ENCODE assay signal across 15 cellular contexts in the genomic region with DNA sequence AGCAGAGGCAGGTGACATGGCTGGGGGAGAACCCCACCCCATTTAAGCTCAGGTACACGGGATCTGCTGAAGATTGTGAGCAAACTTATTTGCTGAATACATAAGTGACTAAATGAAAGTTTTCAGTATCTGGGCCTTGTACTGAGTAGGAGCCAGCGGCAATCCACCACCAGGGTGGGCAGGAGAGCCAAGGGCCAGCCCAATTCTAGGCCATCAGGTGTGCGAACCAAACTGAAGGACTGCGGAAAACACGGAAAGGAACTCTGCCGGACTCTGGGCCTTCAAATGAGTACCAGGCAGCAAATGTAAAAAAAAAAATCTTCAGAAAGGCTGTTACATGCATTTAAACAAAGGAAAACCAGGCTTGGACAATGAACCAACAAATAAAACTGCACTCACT. TPM values are rescaled to one million over a fixed set of nuclear protein-coding genes. Genes with fewer than 3 reads are reported as not detected.
A peak's percentile ranks its signal among the peaks of the same experiment; 100 is the strongest.
DNase-seq lines count a peak whose midpoint lies in the region; ATAC-seq and TF ChIP-seq lines count a peak whose summit lies in the region.
"Had no signal": no experiment of that assay in that cellular context is flagged by ENCODE, and none has a peak within 500 bp of the region (broad histone marks: within the 10 kb centered on the region; RNA-seq: fewer than 3 reads in every experiment).

No MANE protein-coding gene starts in this region.

- H3K27me3 ChIP-seq in PC-3 (ENCODE audit: low read length) = no peaks in the 10 kb centered on the region
- no peaks in the 10 kb centered on the region for H3K27me3 ChIP-seq in endodermal cell (ENCODE audit: control insufficient read depth, insufficient read depth, low read length, poor library complexity, severe bottlenecking)
- no peaks in the 10 kb centered on the region for H3K27me3 ChIP-seq in GM23248 (replicated peaks; ENCODE audit: insufficient read depth)
- H3K27me3 ChIP-seq: BLaER1 had no signal

- ATAC-seq in PC-3 (no peak), GM21737 (IDR thresholded peaks at IDR 0.05; ENCODE audit: unreplicated experiment) (no peak)
- ATAC-seq: activated CD8-positive, alpha-beta T cell treated with anti-CD3 and anti-CD28 coated beads for 36 hours had no signal

- H3K27me3 Mint-ChIP-seq in endodermal cell (ENCODE audit: insufficient read depth) (no peaks in the 10 kb centered on the region), progenitor cell of endocrine pancreas (no peaks in the 10 kb centered on the region)
- H3K27me3 Mint-ChIP-seq in activated CD4-positive, alpha-beta T cell treated with anti-CD3 and anti-CD28 coated beads, Interleukin-2, amount 10 ng/mL, durations not matched to agents 7 days and 5 days = no peaks in the 10 kb centered on the region
- H3K27me3 Mint-ChIP-seq: activated CD8-positive, alpha-beta T cell treated with anti-CD3 and anti-CD28 coated beads for 36 hours had no signal

- intact Hi-C loops in PC-3 (cut with micrococcal nuclease) = loop anchor here (2.0 kb wide), 1 partner anchor 19 kb away; the partner anchor contains the start of gene ARHGAP17

- in situ Hi-C loops in GM23248 (cut with MboI) = no loop called here

- DNase-seq in GM10248 (ENCODE audit: extremely low spot score) (no peak), PC-3 (no peak), endodermal cell (peak; percentile 61), progenitor cell of endocrine pancreas (ENCODE audit: low spot score, unreplicated experiment) (no peak), GM23248 (no peak), epidermal melanocyte (ENCODE audit: insufficient read length, low spot score) (no peak)
- no peak for DNase-seq in activated CD4-positive, alpha-beta T cell treated with anti-CD3 and anti-CD28 coated beads, Interleukin-2, amount 10 ng/mL, durations not matched to agents 7 days and 5 days
- DNase-seq: activated CD8-positive, alpha-beta T cell treated with anti-CD3 and anti-CD28 coated beads for 36 hours; DMS 273 treated with DMSO at 0.1 percent for 48 hours; erythroblast; hippocampal formation; NCI-H446 treated with DMSO at 0.1 percent for 48 hours had no signal

- H3K9me3 ChIP-seq in PC-3 (ENCODE audit: low read length) (no peaks in the 10 kb centered on the region), endodermal cell (ENCODE audit: control insufficient read depth, low read length) (no peaks in the 10 kb centered on the region), GM23248 (ENCODE audit: low read depth) (no peaks in the 10 kb centered on the region)

- no peak overlapping the region for H2AFZ ChIP-seq in PC-3 (ENCODE audit: low read length)
- H2AFZ ChIP-seq in GM23248 = no peak overlapping the region

- H3K4me1 Mint-ChIP-seq in endodermal cell (peaks cover 24% of the 10 kb centered on the region), progenitor cell of endocrine pancreas (ENCODE audit: low read depth) (peaks cover 24% of the 10 kb centered on the region)
- H3K4me1 Mint-ChIP-seq in activated CD4-positive, alpha-beta T cell treated with anti-CD3 and anti-CD28 coated beads, Interleukin-2, amount 10 ng/mL, durations not matched to agents 7 days and 5 days = peaks cover 9% of the 10 kb centered on the region

- peaks cover 33% of the 10 kb centered on the region for H3K4me1 ChIP-seq in PC-3 (ENCODE audit: insufficient read depth, low read length)
- H3K4me1 ChIP-seq in endodermal cell (ENCODE audit: control insufficient read depth, insufficient read depth, low read length) = no peaks in the 10 kb centered on the region
- H3K4me1 ChIP-seq in GM23248 (ENCODE audit: insufficient read depth) = peaks cover 43% of the 10 kb centered on the region

- H3K36me3 ChIP-seq in PC-3 (ENCODE audit: low read depth, low read length) (no peaks in the 10 kb centered on the region), endodermal cell (ENCODE audit: control insufficient read depth, insufficient read depth, low read length) (no peaks in the 10 kb centered on the region), GM23248 (ENCODE audit: low read depth) (no peaks in the 10 kb centered on the region)

- WGBS in endodermal cell (ENCODE audit: insufficient coverage in 1 of 2, insufficient read length in 1 of 2), 2 experiments = 92 to 96% methylated on average over 6 of the region's 6 CpGs
- WGBS in GM23248 (ENCODE audit: low coverage in 1 of 2, low lambda C conversion rate in 2 of 2, missing lambda C conversion rate in 2 of 2), 2 experiments = 98 to 99% methylated on average over 6 of the region's 6 CpGs

- no peak overlapping the region for H3K4me3 Mint-ChIP-seq in endodermal cell
- H3K4me3 Mint-ChIP-seq in progenitor cell of endocrine pancreas (ENCODE audit: low read depth) = no peak overlapping the region
- H3K4me3 Mint-ChIP-seq in activated CD4-positive, alpha-beta T cell treated with anti-CD3 and anti-CD28 coated beads, Interleukin-2, amount 10 ng/mL, durations not matched to agents 7 days and 5 days = no peak overlapping the region
- H3K4me3 Mint-ChIP-seq: activated CD8-positive, alpha-beta T cell treated with anti-CD3 and anti-CD28 coated beads for 36 hours had no signal

- H3K9me3 Mint-ChIP-seq in endodermal cell = no peaks in the 10 kb centered on the region
- H3K9me3 Mint-ChIP-seq in progenitor cell of endocrine pancreas (ENCODE audit: low read depth) = no peaks in the 10 kb centered on the region
- H3K9me3 Mint-ChIP-seq in activated CD4-positive, alpha-beta T cell treated with anti-CD3 and anti-CD28 coated beads, Interleukin-2, amount 10 ng/mL, durations not matched to agents 7 days and 5 days = no peaks in the 10 kb centered on the region
- H3K9me3 Mint-ChIP-seq: activated CD8-positive, alpha-beta T cell treated with anti-CD3 and anti-CD28 coated beads for 36 hours; activated T-helper 2 cell treated with anti-CD3 and anti-CD28 coated beads, Interferon-gamma antibody, Interleukin-2, Interleukin-4, amounts not matched to agents 10 μg/mL and 5 μg/mL and 100 μg/mL, durations not matched to agents 14 hours and 24 hours and 36 hours had no signal

- peak; percentile 4 for TF ChIP-seq CTCF in GM10248 (IDR thresholded peaks at IDR 0.05; ENCODE audit: control extremely low read depth, extremely low read depth, low read depth, missing control alignments)
- peak; percentile 39; the same call in 1 of the 2 replicates for TF ChIP-seq CTCF in PC-3 (conservative IDR thresholded peaks at IDR 0.05; ENCODE audit: low read depth, low read length)
- TF ChIP-seq CTCF in endodermal cell (conservative IDR thresholded peaks at IDR 0.05) = peak; percentile 70
- TF ChIP-seq CTCF in progenitor cell of endocrine pancreas (IDR thresholded peaks at IDR 0.05; ENCODE audit: unreplicated experiment) = peak; percentile 17

- H3K9ac ChIP-seq in PC-3 (ENCODE audit: low read length) (no peak overlapping the region), endodermal cell (ENCODE audit: extremely low read depth, low read length, poor library complexity, severe bottlenecking) (no peak overlapping the region), GM23248 (no peak overlapping the region)
- H3K9ac ChIP-seq: BLaER1 had no signal

- no TSS peak for BruUV-seq in PC-3 (replicated peaks; lab: Mats Ljungman, UMichigan)

- peak overlapping the region; percentile 72 for H3K27ac Mint-ChIP-seq in endodermal cell
- H3K27ac Mint-ChIP-seq in progenitor cell of endocrine pancreas = no peak overlapping the region
- no peak overlapping the region for H3K27ac Mint-ChIP-seq in activated CD4-positive, alpha-beta T cell treated with anti-CD3 and anti-CD28 coated beads, Interleukin-2, amount 10 ng/mL, durations not matched to agents 7 days and 5 days
- H3K27ac Mint-ChIP-seq: activated CD8-positive, alpha-beta T cell treated with anti-CD3 and anti-CD28 coated beads for 36 hours; activated T-helper 2 cell treated with anti-CD3 and anti-CD28 coated beads, Interferon-gamma antibody, Interleukin-2, Interleukin-4, amounts not matched to agents 10 μg/mL and 5 μg/mL and 100 μg/mL, durations not matched to agents 14 hours and 24 hours and 36 hours had no signal

- H3K79me2 ChIP-seq in PC-3 (ENCODE audit: low read length) (peaks cover 90% of the 10 kb centered on the region), GM23248 (ENCODE audit: insufficient read depth) (peaks cover 97% of the 10 kb centered on the region)

- H3K4me3 ChIP-seq in PC-3 (ENCODE audit: low read length) = no peak overlapping the region
- no peak overlapping the region for H3K4me3 ChIP-seq in endodermal cell (ENCODE audit: low read length)
- H3K4me3 ChIP-seq in GM23248 = no peak overlapping the region
- H3K4me3 ChIP-seq: BLaER1 had no signal

- H3K4me2 ChIP-seq in PC-3 (ENCODE audit: low read length) (no peak overlapping the region), GM23248 (ENCODE audit: unreplicated experiment) (no peak overlapping the region)
- H3K4me2 ChIP-seq: BLaER1 had no signal

- H3K27ac ChIP-seq in PC-3 (ENCODE audit: low read length) = peak overlapping the region; percentile 97; the same call in 1 of the 2 replicates
- H3K27ac ChIP-seq in endodermal cell (ENCODE audit: low read depth, low read length) = no peak overlapping the region
- H3K27ac ChIP-seq in GM23248 = no peak overlapping the region
- H3K27ac ChIP-seq: BLaER1 had no signal

- H3F3A ChIP-seq in PC-3 (ENCODE audit: low read length, unreplicated experiment) (peaks cover 3% of the 10 kb centered on the region), GM23248 (ENCODE audit: insufficient read depth) (peaks cover 27% of the 10 kb centered on the region)

- POLR2A ChIA-PET in GM10248 (lab: Yijun Ruan, JAX) (no interaction called here), PC-3 (lab: Charles Lee; ENCODE audit: unreplicated experiment) (no interaction called here)
- POLR2A ChIA-PET in activated CD4-positive, alpha-beta T cell treated with anti-CD3 and anti-CD28 coated beads, Interleukin-2, amount 10 ng/mL, durations not matched to agents 7 days and 5 days (lab: Charles Lee) = no interaction called here

- peaks cover 22% of the 10 kb centered on the region for H4K20me1 ChIP-seq in PC-3 (ENCODE audit: low read length)
- no peaks in the 10 kb centered on the region for H4K20me1 ChIP-seq in GM23248 (ENCODE audit: insufficient read depth)

- no peaks in the 10 kb centered on the region for H3K36me3 Mint-ChIP-seq in endodermal cell (ENCODE audit: low read depth)
- H3K36me3 Mint-ChIP-seq in progenitor cell of endocrine pancreas (ENCODE audit: insufficient read depth) = peaks cover 3% of the 10 kb centered on the region
- peaks cover 3% of the 10 kb centered on the region for H3K36me3 Mint-ChIP-seq in activated CD4-positive, alpha-beta T cell treated with anti-CD3 and anti-CD28 coated beads, Interleukin-2, amount 10 ng/mL, durations not matched to agents 7 days and 5 days (ENCODE audit: low read depth)

- H3K9me2 ChIP-seq in PC-3 (replicated peaks; ENCODE audit: low read length) = no peaks in the 10 kb centered on the region
- H3K9me2 ChIP-seq in GM23248 (ENCODE audit: insufficient read depth) = no peaks in the 10 kb centered on the region

- CTCF ChIA-PET in GM10248 (lab: Yijun Ruan, JAX) (no interaction called here), PC-3 (lab: Charles Lee) (no interaction called here)
- CTCF ChIA-PET in activated CD4-positive, alpha-beta T cell treated with anti-CD3 and anti-CD28 coated beads, Interleukin-2, amount 10 ng/mL, durations not matched to agents 7 days and 5 days (lab: Charles Lee) = no interaction called here

RNA-seq across cellular contexts. Expression of gene ARHGAP17, which starts 19.7 kb away (rescaled TPM):
- total RNA-seq in PC-3 (2014; rRNA removed) (12.8 and 15.7 TPM in 2 replicates), endodermal cell (100 to 1,000 TPM in 1 of 2 donors, 10 to 100 TPM in 1; 95.0 to 106 TPM), progenitor cell of endocrine pancreas (115 and 118 TPM in 2 replicates)
- polyA plus RNA-seq in endodermal cell (2013, experiment 1 of 2) = 59.0 TPM
- 53.9 TPM for polyA plus RNA-seq in endodermal cell (2013, experiment 2 of 2)
- 10 to 100 TPM; 72.4 to 73.2 TPM for total RNA-seq in activated CD4-positive, alpha-beta T cell treated with anti-CD3 and anti-CD28 coated beads, Interleukin-2, amount 10 ng/mL, durations not matched to agents 7 days and 5 days
- total RNA-seq in GM23248 (2014; rRNA removed; shearing (Covaris generic)) = 11.6 and 47.7 TPM in 2 replicates
- 45.8 and 53.3 TPM in 2 replicates for polyA plus RNA-seq in GM23248 (2016; fragmentation: Nextera tagmentation; extraction: Ambion mirVana)

Comparison
In these comparisons a context has a peak if more than half of its experiments do, and no peak if none do; other contexts are left out.
1. CTCF ChIP-seq: peak in every context shown above with its lines; median percentile 70 in endodermal cell; 39 in PC-3; 17 in progenitor cell of endocrine pancreas; 4 in GM10248.